12 cellular contexts compared by ENCODE assay signal in the genomic region with DNA sequence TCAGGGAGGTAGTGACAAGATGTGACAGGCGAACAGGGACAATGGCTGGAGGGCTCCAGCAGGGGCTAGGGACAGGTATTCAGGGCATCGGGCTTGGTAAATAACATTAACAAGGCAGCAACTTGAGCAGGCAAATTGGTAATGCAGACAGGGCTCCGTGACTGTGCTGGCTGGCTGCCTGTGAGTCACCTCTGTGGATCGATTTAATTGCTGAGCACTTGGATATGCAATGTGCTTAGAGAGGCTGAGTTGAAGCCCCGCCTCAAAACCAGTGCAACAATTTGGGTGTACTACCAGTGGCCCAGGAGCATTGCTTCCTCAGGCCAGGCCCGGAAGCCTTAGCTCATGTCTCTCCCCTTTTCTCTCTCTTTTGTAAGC. TPM values are rescaled to one million over a fixed set of nuclear protein-coding genes. Genes with fewer than 3 reads are reported as not detected.
A peak's percentile ranks its signal among the peaks of the same experiment; 100 is the strongest.
DNase-seq lines count a peak whose midpoint lies in the region; ATAC-seq and TF ChIP-seq lines count a peak whose summit lies in the region.
"Had no signal": no experiment of that assay in that cellular context is flagged by ENCODE, and none has a peak within 500 bp of the region (broad histone marks: within the 10 kb centered on the region; RNA-seq: fewer than 3 reads in every experiment).

No MANE protein-coding gene starts in this region.

- H3K4me1 ChIP-seq in body of pancreas: peaks cover 10% of the 10 kb centered on the region
- H3K4me1 ChIP-seq in Karpas-422 (ENCODE audit: low read length): no peaks in the 10 kb centered on the region
- no peaks in the 10 kb centered on the region for H3K4me1 ChIP-seq in Caco-2

- H3K4me1 Mint-ChIP-seq in Caco-2 (ENCODE audit: low read depth, unreplicated experiment): no peaks in the 10 kb centered on the region

- DNase-seq in DMS153 (lab: John Stamatoyannopoulos, UW) (peak; percentile 79), NCI-H1105 (lab: John Stamatoyannopoulos, UW) (peak; percentile 76), body of pancreas (peak; percentile 23 to 65 (median 38)), mesenteric fat pad (ENCODE audit: low spot score) (peak; percentile 65), Karpas-422 (no peak), Caco-2 (no peak)
- DNase-seq in activated naive CD4-positive, alpha-beta T cell treated with anti-CD3 and anti-CD28 coated beads, Interleukin-2, amount 50 U/mL, for 16 hours: no peak
- DNase-seq: activated gamma-delta T cell; NCI-H446 treated with DMSO at 0.1 percent for 48 hours; stimulated activated CD4-positive, alpha-beta T cell treated with anti-CD3 and anti-CD28 coated beads, Interleukin-4, amount 100 ng/mL, for 4 hours had no signal

- H4K20me1 ChIP-seq in Karpas-422 (ENCODE audit: insufficient read depth, low read depth, low read length): no peaks in the 10 kb centered on the region

- intact Hi-C loops in body of pancreas (cut with DNase I): loop anchor here (5.0 kb wide), 1 partner anchor 883 kb away; the partner anchor contains the start of gene GABRQ
- intact Hi-C loops in Caco-2 (cut with micrococcal nuclease; ENCODE audit: unreplicated experiment): no loop called here

- H3K9me3 ChIP-seq in body of pancreas: no peaks in the 10 kb centered on the region
- H3K9me3 ChIP-seq in Karpas-422 (ENCODE audit: low read length): no peaks in the 10 kb centered on the region
- no peaks in the 10 kb centered on the region for H3K9me3 ChIP-seq in Caco-2

- WGBS in body of pancreas, 2 donors: 32 to 60% methylated on average over 1 to 5 of the region's 6 CpGs

- H3K27me3 ChIP-seq in body of pancreas (no peaks in the 10 kb centered on the region), Karpas-422 (ENCODE audit: low read length) (no peaks in the 10 kb centered on the region), Caco-2 (replicated peaks; ENCODE audit: control insufficient read depth, insufficient read depth, low read length) (no peaks in the 10 kb centered on the region)

- no peak overlapping the region for H3K4me3 Mint-ChIP-seq in Caco-2 (ENCODE audit: unreplicated experiment)

- ATAC-seq in body of pancreas (peak; percentile 62), GM21723 (IDR thresholded peaks at IDR 0.05; ENCODE audit: unreplicated experiment) (no peak)

- no peaks in the 10 kb centered on the region for H3K36me3 Mint-ChIP-seq in Caco-2 (ENCODE audit: insufficient read depth, unreplicated experiment)

- H3K4me3 ChIP-seq in body of pancreas (no peak overlapping the region), Karpas-422 (ENCODE audit: low read length) (no peak overlapping the region), Caco-2 (ENCODE audit: low read depth, low read length) (no peak overlapping the region)

- H3K36me3 ChIP-seq in body of pancreas (replicated peaks in 1 of 2; ENCODE audit: insufficient read depth in 1 of 2, low read depth in 2 of 2) (no peaks in the 10 kb centered on the region), Karpas-422 (ENCODE audit: insufficient read depth, low read length) (no peaks in the 10 kb centered on the region), Caco-2 (ENCODE audit: control insufficient read depth, insufficient read depth, low read length) (no peaks in the 10 kb centered on the region)

- TF ChIP-seq CTCF in body of pancreas (IDR thresholded peaks at IDR 0.05) (no peak), Caco-2 (IDR thresholded peaks at IDR 0.05; ENCODE audit: insufficient read depth in 1 of 2, low read depth in 1 of 2, low read length in 1 of 2, severe bottlenecking in 1 of 2, unreplicated experiment in 1 of 2) (no peak)

- CTCF ChIA-PET in Caco-2 (lab: Charles Lee): interaction anchor here (1.0 to 1.2 kb wide), 3 partner anchors 879 to 904 kb away, joined by 3 to 11 read pairs (median 5); no protein-coding TSS in a partner anchor

- H3K4me2 ChIP-seq in Karpas-422 (ENCODE audit: low read depth, low read length, poor library complexity, severe bottlenecking): no peak overlapping the region

- peaks cover 19% of the 10 kb centered on the region for H3K27me3 Mint-ChIP-seq in Caco-2 (ENCODE audit: insufficient read depth, unreplicated experiment)

- POLR2A ChIA-PET in Caco-2 (lab: Charles Lee): no interaction called here

- H3K9me2 ChIP-seq in Karpas-422 (replicated peaks; ENCODE audit: insufficient read depth, low read length): no peaks in the 10 kb centered on the region

- BruUV-seq in Caco-2 (replicated peaks; lab: Mats Ljungman, UMichigan): no TSS peak

- H3K9ac ChIP-seq in Karpas-422 (ENCODE audit: low read length): no peak overlapping the region

- H2AFZ ChIP-seq in Karpas-422 (ENCODE audit: low read length): no peak overlapping the region

- H3K79me2 ChIP-seq in Karpas-422 (ENCODE audit: low read length): no peaks in the 10 kb centered on the region

- H3K27ac Mint-ChIP-seq in Caco-2 (ENCODE audit: unreplicated experiment): no peak overlapping the region

- H3K27ac ChIP-seq in body of pancreas (no peak overlapping the region), Karpas-422 (ENCODE audit: low read length) (no peak overlapping the region)

- no peaks in the 10 kb centered on the region for H3K9me3 Mint-ChIP-seq in Caco-2 (ENCODE audit: unreplicated experiment)

- TF ChIP-seq POLR2A in body of pancreas (IDR thresholded peaks at IDR 0.05): no peak

RNA-seq across cellular contexts. Expression of gene CNGA2, which starts 19.5 kb away (rescaled TPM):
- total RNA-seq in body of pancreas (not detected), mesenteric fat pad (not detected), Caco-2 (2022) (not detected in 2 replicates)
- not detected in 2 replicates for total RNA-seq in Karpas-422 (2014; rRNA removed; shearing (Covaris generic); ENCODE audit: low replicate concordance)
- total RNA-seq: urinary bladder had no signal

RNA-seq across cellular contexts. Expression of gene FATE1, which starts 38.2 kb away (rescaled TPM):
- not detected for total RNA-seq in body of pancreas
- not detected for total RNA-seq in mesenteric fat pad
- total RNA-seq in Karpas-422 (2014; rRNA removed; shearing (Covaris generic); ENCODE audit: low replicate concordance): not detected in 2 replicates
- total RNA-seq in Caco-2 (2022): not detected in 2 replicates
- total RNA-seq: urinary bladder had no signal

RNA-seq across cellular contexts. Expression of gene PRRG3, which starts 58.8 kb away (rescaled TPM):
- total RNA-seq in body of pancreas (1 to 10 TPM in 1 of 2 donors, under 1 TPM in 1; 0.33 to 1.0 TPM), mesenteric fat pad (0.32 TPM), Caco-2 (2022) (not detected in 2 replicates)
- not detected in 2 replicates for total RNA-seq in Karpas-422 (2014; rRNA removed; shearing (Covaris generic); ENCODE audit: low replicate concordance)

Comparison
In these comparisons a context has a peak if more than half of its experiments do, and no peak if none do; other contexts are left out.
1. DNase-seq: peak in DMS153 (single experiment), NCI-H1105 (single experiment), body of pancreas (4 of 4) and mesenteric fat pad (single experiment); none in activated naive CD4-positive, alpha-beta T cell treated with anti-CD3 and anti-CD28 coated beads, Interleukin-2, amount 50 U/mL, for 16 hours (single experiment), Karpas-422 (single experiment) and Caco-2 (0 of 2).